ENCODE assay signal across 17 cellular contexts in genomic region chr7:127415060-127415742, GRCh38. TPM values are rescaled to one million over a fixed set of nuclear protein-coding genes. Genes with fewer than 3 reads are reported as not detected.
A peak's percentile ranks its signal among the peaks of the same experiment; 100 is the strongest.
DNase-seq lines count a peak whose midpoint lies in the region; ATAC-seq, FAIRE-seq and TF ChIP-seq lines count a peak whose summit lies in the region.
"Had no signal": no experiment of that assay in that cellular context is flagged by ENCODE, and none has a peak within 500 bp of the region (broad histone marks: within the 10 kb centered on the region; RNA-seq: fewer than 3 reads in every experiment).

No MANE protein-coding gene starts in this region.

- peak; percentile 16 for FAIRE-seq in GM12891 (lab: Jason Lieb, UNC)
- FAIRE-seq: GM12878 had no signal

- CTCF ChIA-PET in activated CD8-positive, alpha-beta memory T cell treated with anti-CD3 and anti-CD28 coated beads, Interleukin-2, amount 10 ng/mL, durations not matched to agents 7 days and 5 days (lab: Charles Lee): interaction anchor here (1.0 to 2.5 kb wide), 3 partner anchors 9 to 161 kb away, joined by 3 to 10 read pairs (median 3); no protein-coding TSS in a partner anchor

- H3K27me3 ChIP-seq in right atrium auricular region: no peaks in the 10 kb centered on the region
- H3K27me3 ChIP-seq: Peyer's patch had no signal

- H3K4me3 ChIP-seq in right atrium auricular region: no peak overlapping the region
- H3K4me3 ChIP-seq: GM12878, GM23248, Peyer's patch had no signal

- peaks cover 3% of the 10 kb centered on the region for H3K9me3 Mint-ChIP-seq in activated CD8-positive, alpha-beta memory T cell treated with anti-CD3 and anti-CD28 coated beads, Interleukin-2, amount 10 ng/mL, durations not matched to agents 7 days and 5 days (ENCODE audit: low read depth)
- peaks cover 0 to 12% (median 0%) of the 10 kb centered on the region in 9 donors for H3K9me3 Mint-ChIP-seq in naive thymus-derived CD8-positive, alpha-beta T cell

- TF ChIP-seq POLR2A in GM12891 (IDR thresholded peaks at IDR 0.05; ENCODE audit: low read depth, low read length): no peak

- DNase-seq in activated CD8-positive, alpha-beta memory T cell treated with anti-CD3 and anti-CD28 coated beads, Interleukin-2, amount 10 ng/mL, durations not matched to agents 7 days and 5 days: no peak
- no peak for DNase-seq in activated CD8-positive, alpha-beta memory T cell treated with anti-CD3 and anti-CD28 coated beads, Interleukin-2, amount 50 U/mL, for 48 hours
- no peak for DNase-seq in GM12891 (ENCODE audit: insufficient read length, low spot score)
- DNase-seq in T-helper 17 cell: no peak
- no peak for DNase-seq in naive thymus-derived CD8-positive, alpha-beta T cell
- DNase-seq in right atrium auricular region (ENCODE audit: low spot score): no peak
- DNase-seq in NCI-H446 treated with DMSO at 0.1 percent for 48 hours (lab: John Stamatoyannopoulos, UW): no peak
- DNase-seq: C1 segment of cervical spinal cord, DMS79, GM23248, NCI-H187 treated with DMSO at 0.1 percent for 48 hours, NCI-H82, SHP77 had no signal

- H3K36me3 ChIP-seq in right atrium auricular region: no peaks in the 10 kb centered on the region
- H3K36me3 ChIP-seq: Peyer's patch had no signal

- no peak for ATAC-seq in activated CD8-positive, alpha-beta memory T cell treated with anti-CD3 and anti-CD28 coated beads, Interleukin-2, amount 10 ng/mL, durations not matched to agents 7 days and 5 days
- no peak for ATAC-seq in T-helper 17 cell
- no peak for ATAC-seq in naive thymus-derived CD8-positive, alpha-beta T cell
- no peak for ATAC-seq in GM21619 (IDR thresholded peaks at IDR 0.05; ENCODE audit: unreplicated experiment)
- ATAC-seq: GM12878, HCT116 had no signal

- POLR2A ChIA-PET in naive thymus-derived CD8-positive, alpha-beta T cell (lab: Charles Lee): interaction anchor here (0.7 to 4.3 kb wide), 6 partner anchors 10 to 36 kb away, joined by 3 to 115 read pairs (median 4); partner anchors contain the start of gene ZNF800

- H3K36me3 Mint-ChIP-seq in activated CD8-positive, alpha-beta memory T cell treated with anti-CD3 and anti-CD28 coated beads, Interleukin-2, amount 10 ng/mL, durations not matched to agents 7 days and 5 days: peaks cover 6% of the 10 kb centered on the region
- H3K36me3 Mint-ChIP-seq in T-helper 17 cell (ENCODE audit: low read depth): peaks cover 8% of the 10 kb centered on the region
- H3K36me3 Mint-ChIP-seq in naive thymus-derived CD8-positive, alpha-beta T cell: peaks cover 0 to 5% (median 0%) of the 10 kb centered on the region in 3 donors

- peak overlapping the region; percentile 78 for H3K27ac Mint-ChIP-seq in activated CD8-positive, alpha-beta memory T cell treated with anti-CD3 and anti-CD28 coated beads, Interleukin-2, amount 10 ng/mL, durations not matched to agents 7 days and 5 days
- peak overlapping the region; percentile 61 for H3K27ac Mint-ChIP-seq in T-helper 17 cell
- peak overlapping the region; percentile 92 to 99 (median 94) for H3K27ac Mint-ChIP-seq in naive thymus-derived CD8-positive, alpha-beta T cell

- H3K9me3 ChIP-seq in T-helper 17 cell (ENCODE audit: control insufficient read depth, low read length, poor library complexity, severe bottlenecking): no peaks in the 10 kb centered on the region
- no peaks in the 10 kb centered on the region for H3K9me3 ChIP-seq in right atrium auricular region
- H3K9me3 ChIP-seq: Peyer's patch had no signal

- peaks cover 6% of the 10 kb centered on the region for H3K27me3 Mint-ChIP-seq in activated CD8-positive, alpha-beta memory T cell treated with anti-CD3 and anti-CD28 coated beads, Interleukin-2, amount 10 ng/mL, durations not matched to agents 7 days and 5 days
- peaks cover 5% of the 10 kb centered on the region for H3K27me3 Mint-ChIP-seq in T-helper 17 cell
- H3K27me3 Mint-ChIP-seq in naive thymus-derived CD8-positive, alpha-beta T cell: no peaks in the 10 kb centered on the region

- peaks cover 55% of the 10 kb centered on the region for H3K4me1 Mint-ChIP-seq in activated CD8-positive, alpha-beta memory T cell treated with anti-CD3 and anti-CD28 coated beads, Interleukin-2, amount 10 ng/mL, durations not matched to agents 7 days and 5 days
- H3K4me1 Mint-ChIP-seq in T-helper 17 cell: peaks cover 19% of the 10 kb centered on the region
- H3K4me1 Mint-ChIP-seq in naive thymus-derived CD8-positive, alpha-beta T cell: peaks cover 20 to 69% (median 65%) of the 10 kb centered on the region in 4 donors

- no peak for TF ChIP-seq CTCF in right atrium auricular region (IDR thresholded peaks at IDR 0.05)

- no peak overlapping the region for H3K27ac ChIP-seq in right atrium auricular region
- H3K27ac ChIP-seq: GM23248 had no signal

- H3K4me1 ChIP-seq in right atrium auricular region: no peaks in the 10 kb centered on the region

- H3K4me3 Mint-ChIP-seq in activated CD8-positive, alpha-beta memory T cell treated with anti-CD3 and anti-CD28 coated beads, Interleukin-2, amount 10 ng/mL, durations not matched to agents 7 days and 5 days: no peak overlapping the region
- no peak overlapping the region for H3K4me3 Mint-ChIP-seq in T-helper 17 cell
- H3K4me3 Mint-ChIP-seq in naive thymus-derived CD8-positive, alpha-beta T cell: peak overlapping the region in 9 of 10 donors; percentile 33 to 87 (median 69)

TF ChIP-seq in GM12891, 5 proteins besides CTCF, POLR2A, EP300 and RAD21:
- TF ChIP-seq TAF1 (IDR thresholded peaks at IDR 0.05; ENCODE audit: low read depth, low read length) (no peak), SPI1 (IDR thresholded peaks at IDR 0.05; ENCODE audit: low read depth, low read length) (no peak), PAX5 (IDR thresholded peaks at IDR 0.05; ENCODE audit: insufficient read depth, low read length, severe bottlenecking) (no peak), POLR2AphosphoS5 (IDR thresholded peaks at IDR 0.05; ENCODE audit: low read depth, low read length) (no peak), POU2F2 (IDR thresholded peaks at IDR 0.05; ENCODE audit: low read depth, low read length) (no peak)

RNA-seq across cellular contexts. Expression of gene ZNF800, which starts 22.7 kb away (rescaled TPM):
- 10 to 100 TPM; 39.7 to 40.6 TPM for total RNA-seq in activated CD8-positive, alpha-beta memory T cell treated with anti-CD3 and anti-CD28 coated beads, Interleukin-2, amount 10 ng/mL, durations not matched to agents 7 days and 5 days
- polyA plus RNA-seq in GM12891 (2012; ENCODE audit: low read depth, missing spikeins): 10.5 TPM
- total RNA-seq in T-helper 17 cell: 10 to 100 TPM; 67.2 to 70.1 TPM
- 10 to 100 TPM; 78.5 to 85.7 TPM for total RNA-seq in naive thymus-derived CD8-positive, alpha-beta T cell
- polyA plus RNA-seq in naive thymus-derived CD8-positive, alpha-beta T cell: 10 to 100 TPM; 50.0 to 61.3 (median 55.0) TPM
- 10 to 100 TPM; 23.3 to 24.9 TPM for total RNA-seq in right atrium auricular region

Comparison
In these comparisons a context has a peak if more than half of its experiments do, and no peak if none do; other contexts are left out.
1. H3K4me3 Mint-ChIP-seq: peak in naive thymus-derived CD8-positive, alpha-beta T cell (9 of 10); none in activated CD8-positive, alpha-beta memory T cell treated with anti-CD3 and anti-CD28 coated beads, Interleukin-2, amount 10 ng/mL, durations not matched to agents 7 days and 5 days (single experiment) and T-helper 17 cell (single experiment).
2. Peak in every context shown above with its lines, with median percentiles within 50 percentile points of each other: H3K27ac Mint-ChIP-seq.